8 cellular contexts compared by ENCODE assay signal in the genomic region with DNA sequence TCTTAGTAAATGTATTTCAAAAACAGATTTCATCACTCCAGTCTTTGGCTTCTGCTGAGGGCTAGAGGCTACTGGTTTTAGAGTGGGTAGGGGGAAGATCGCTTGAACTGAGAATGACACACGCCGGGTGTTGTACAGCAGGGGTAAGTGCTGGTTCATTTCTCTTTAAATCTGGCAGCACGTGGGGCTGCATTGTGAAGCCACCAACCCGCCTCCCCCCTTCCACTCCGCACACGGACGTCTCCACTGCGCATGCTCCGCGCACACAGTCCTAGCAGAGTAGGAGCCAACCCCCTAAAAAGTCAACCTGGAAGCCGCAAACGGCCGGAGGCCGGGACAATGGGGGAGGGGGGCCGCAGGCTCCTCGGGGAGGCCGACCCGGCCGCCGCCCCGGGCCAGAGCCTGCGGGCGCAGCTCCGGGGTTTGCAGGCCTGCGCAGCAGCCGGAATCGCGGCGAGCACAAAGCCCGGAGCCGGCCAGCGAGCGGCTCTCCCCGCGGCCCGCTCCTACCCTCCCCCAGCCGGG. TPM values are rescaled to one million over a fixed set of nuclear protein-coding genes. Genes with fewer than 3 reads are reported as not detected.
DNase-seq lines count a peak whose midpoint lies in the region; ATAC-seq, FAIRE-seq and TF ChIP-seq lines count a peak whose summit lies in the region.

No MANE protein-coding gene starts in this region.

- no peaks in the 10 kb centered on the region for H3K27me3 Mint-ChIP-seq in WTC11 (ENCODE audit: low read depth)

- peaks cover 6% of the 10 kb centered on the region for H3K4me1 ChIP-seq in A673 (ENCODE audit: insufficient read depth, low read length, poor library complexity, severe bottlenecking)

- H3K36me3 Mint-ChIP-seq in WTC11, result peaks cover 24% of the 10 kb centered on the region

- no peak for FAIRE-seq in bronchial epithelial cell (lab: Jason Lieb, UNC)

- peak overlapping the region; percentile 88 for H3K27ac Mint-ChIP-seq in WTC11

- H3K27ac ChIP-seq in A673 (ENCODE audit: low read depth, low read length, poor library complexity, severe bottlenecking), result peak overlapping the region; percentile 98
- H3K27ac ChIP-seq in skin epidermis, result peak overlapping the region; percentile 82 to 99 (median 96)

- no peaks in the 10 kb centered on the region for H3K9me3 ChIP-seq in A673 (ENCODE audit: low read depth, low read length, poor library complexity, severe bottlenecking)

- peak overlapping the region; percentile 100 for H3K4me3 ChIP-seq in A673 (ENCODE audit: low read depth, low read length, poor library complexity, severe bottlenecking)
- peak overlapping the region; percentile 91 for H3K4me3 ChIP-seq in bronchial epithelial cell (ENCODE audit: low read depth, low read length)
- peak overlapping the region; percentile 64 to 100 (median 100) for H3K4me3 ChIP-seq in skin epidermis

- intact Hi-C loops in A673 (cut with micrococcal nuclease; ENCODE audit: unreplicated experiment), result no loop called here

- no peaks in the 10 kb centered on the region for H3K27me3 ChIP-seq in A673 (replicated peaks; ENCODE audit: insufficient read depth, low read depth, low read length, poor library complexity)
- no peaks in the 10 kb centered on the region for H3K27me3 ChIP-seq in bronchial epithelial cell (ENCODE audit: control insufficient read depth, insufficient read depth, low read length)

- peak overlapping the region; percentile 89 for H3K4me3 Mint-ChIP-seq in WTC11

- BruUV-seq in A673 (replicated peaks; lab: Mats Ljungman, UMichigan), result no TSS peak

- POLR2A ChIA-PET in A673 (lab: Charles Lee; ENCODE audit: low non-redundant PET), result no interaction called here
- POLR2A ChIA-PET in WTC11 (lab: Charles Lee), result interaction anchor here (1.2 to 1.8 kb wide), 2 partner anchors 11 to 40 kb away, joined by 4 to 7 read pairs; no protein-coding TSS in a partner anchor

- ATAC-seq in GM18870 (IDR thresholded peaks at IDR 0.05; ENCODE audit: unreplicated experiment), result peak; percentile 36
- ATAC-seq in HG03139 (IDR thresholded peaks at IDR 0.05; ENCODE audit: unreplicated experiment), result peak; percentile 48
- peak; percentile 60 for ATAC-seq in WTC11

- no peak for TF ChIP-seq CTCF in A673 (conservative IDR thresholded peaks at IDR 0.05; ENCODE audit: low read depth, low read length)
- no peak for TF ChIP-seq CTCF in WTC11 (IDR thresholded peaks at IDR 0.05)
- TF ChIP-seq CTCF in bronchial epithelial cell (IDR thresholded peaks at IDR 0.05; ENCODE audit: insufficient read depth, low read length, severe bottlenecking), result no peak

- H3K4me1 Mint-ChIP-seq in WTC11, result peaks cover 31% of the 10 kb centered on the region

- H3K9me3 Mint-ChIP-seq in WTC11, result no peaks in the 10 kb centered on the region

- DNase-seq in A673 (ENCODE audit: low spot score) (peak; percentile 96), NCI-H2227 (lab: John Stamatoyannopoulos, UW; ENCODE audit: unreplicated experiment) (peak; percentile 86), WTC11 (ENCODE audit: low spot score) (peak; percentile 86), bronchial epithelial cell (ENCODE audit: low read depth) (peak; percentile 88), iPS-NIHi11 (ENCODE audit: low spot score) (peak; percentile 88)

- H3K36me3 ChIP-seq in A673 (ENCODE audit: insufficient read depth, low read length, poor library complexity, severe bottlenecking) (peaks cover 4% of the 10 kb centered on the region), bronchial epithelial cell (ENCODE audit: control insufficient read depth, insufficient read depth, low read length) (peaks cover 1% of the 10 kb centered on the region)

- CTCF ChIA-PET in A673 (lab: Charles Lee) (no interaction called here), WTC11 (lab: Charles Lee) (interaction anchor here (0.8 kb wide), 1 partner anchor 149 kb away, joined by 3 read pairs; no protein-coding TSS in a partner anchor)

TF ChIP-seq in WTC11, 78 proteins besides CTCF, POLR2A, EP300 and RAD21:
- TF ChIP-seq MAX (CRISPR knock-in tag; IDR thresholded peaks at IDR 0.05), result peak; percentile 72; the same call in 1 of the 2 replicates
- TF ChIP-seq EMX1 (CRISPR knock-in tag; IDR thresholded peaks at IDR 0.05), result no peak
- TF ChIP-seq, protein P1, sequence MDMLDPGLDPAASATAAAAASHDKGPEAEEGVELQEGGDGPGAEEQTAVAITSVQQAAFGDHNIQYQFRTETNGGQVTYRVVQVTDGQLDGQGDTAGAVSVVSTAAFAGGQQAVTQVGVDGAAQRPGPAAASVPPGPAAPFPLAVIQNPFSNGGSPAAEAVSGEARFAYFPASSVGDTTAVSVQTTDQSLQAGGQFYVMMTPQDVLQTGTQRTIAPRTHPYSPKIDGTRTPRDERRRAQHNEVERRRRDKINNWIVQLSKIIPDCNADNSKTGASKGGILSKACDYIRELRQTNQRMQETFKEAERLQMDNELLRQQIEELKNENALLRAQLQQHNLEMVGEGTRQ (CRISPR knock-in tag; IDR thresholded peaks at IDR 0.05), result peak; percentile 70
- TF ChIP-seq JUN (CRISPR knock-in tag; IDR thresholded peaks at IDR 0.05), result peak; percentile 61; the same call in 1 of the 2 replicates
- TF ChIP-seq USF1 (CRISPR knock-in tag; IDR thresholded peaks at IDR 0.05), result peak; percentile 81
- TF ChIP-seq ZNF416 (CRISPR knock-in tag; IDR thresholded peaks at IDR 0.05), result peak; percentile 61; the same call in 1 of the 2 replicates
- TF ChIP-seq TEAD1 (CRISPR knock-in tag; IDR thresholded peaks at IDR 0.05), result peak; percentile 12; the same call in 1 of the 2 replicates
- no peak for TF ChIP-seq ZNF263 (CRISPR knock-in tag; IDR thresholded peaks at IDR 0.05; ENCODE audit: low read depth)
- TF ChIP-seq NFE2L1 (CRISPR knock-in tag; IDR thresholded peaks at IDR 0.05), result no peak
TF ChIP-seq in WTC11: peak in this region for 6.

RNA-seq across cellular contexts. Expression of gene UBE2G1, which starts 1.3 kb away (rescaled TPM):
- total RNA-seq in A673 (2021) (107 and 114 TPM in 2 replicates), WTC11 (2021) (177 to 201 TPM (median 198 TPM) in 3 replicates), bronchial epithelial cell (39.2 and 42.2 TPM in 2 replicates)

Comparison
In these comparisons a context has a peak if more than half of its experiments do, and no peak if none do; other contexts are left out.
1. Peak in every context shown above with its lines: DNase-seq, ATAC-seq, H3K4me3 ChIP-seq and H3K27ac ChIP-seq.